In the genomic region with DNA sequence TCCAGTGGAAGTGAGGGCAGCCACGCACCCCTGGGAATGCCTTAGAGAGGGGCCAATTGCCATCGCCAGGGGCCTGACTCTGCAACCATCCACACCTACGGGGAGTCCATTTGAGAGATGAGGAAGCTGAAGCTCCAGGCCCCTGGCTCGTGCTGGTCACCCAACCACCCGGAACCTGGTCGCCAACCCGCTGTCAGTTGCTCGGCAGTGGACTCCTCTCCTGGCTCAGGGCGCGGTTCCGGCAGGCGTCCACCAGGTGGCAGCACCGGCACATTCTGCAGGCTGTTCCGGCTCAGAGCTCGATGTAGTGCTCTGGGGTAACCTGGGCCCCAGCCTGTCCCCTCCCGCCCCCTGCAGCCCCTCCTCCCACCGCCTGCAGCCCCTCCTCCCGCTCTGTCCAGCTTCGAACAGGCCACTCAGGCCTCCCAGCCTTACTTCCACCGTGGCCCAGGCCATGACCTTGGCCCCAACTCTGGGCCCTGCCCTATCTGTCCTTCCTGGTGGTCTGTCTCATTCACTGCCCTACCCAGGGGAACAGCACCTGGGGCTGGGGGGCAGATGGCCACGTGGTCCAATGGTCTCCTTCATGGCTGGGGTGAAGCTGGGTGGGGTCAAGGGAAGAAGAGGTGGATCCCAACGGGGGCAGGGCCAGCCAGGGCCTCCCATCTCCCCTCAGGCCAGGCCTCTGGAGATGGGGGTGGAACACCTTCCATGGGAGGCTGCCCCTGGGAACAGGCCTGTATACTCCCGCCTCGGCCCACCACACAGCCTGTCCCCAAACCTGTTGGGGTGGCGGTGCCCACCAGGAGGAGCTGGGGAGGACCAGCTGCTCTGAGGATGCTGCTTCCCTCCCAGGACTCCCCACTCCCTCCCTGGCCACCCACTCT, we compare ENCODE assay signal across 8 cellular contexts. TPM values are rescaled to one million over a fixed set of nuclear protein-coding genes. Genes with fewer than 3 reads are reported as not detected.
A peak's percentile ranks its signal among the peaks of the same experiment; 100 is the strongest.
DNase-seq lines count a peak whose midpoint lies in the region; ATAC-seq and TF ChIP-seq lines count a peak whose summit lies in the region.

No MANE protein-coding gene starts in this region.

- H3K4me1 Mint-ChIP-seq in CD4-positive, alpha-beta T cell (ENCODE audit: low read depth): no peaks in the 10 kb centered on the region

- H3K27ac Mint-ChIP-seq in CD4-positive, alpha-beta T cell: no peak overlapping the region

- CTCF ChIA-PET in CD4-positive, alpha-beta T cell (lab: Charles Lee): interaction anchor here (0.7 to 4.3 kb wide), 12 partner anchors 9 to 80 kb away, joined by 3 to 49 read pairs (median 4); a partner anchor contains a TSS

- H3K4me3 ChIP-seq in SJCRH30: no peak overlapping the region
- no peak overlapping the region for H3K4me3 ChIP-seq in gastroesophageal sphincter
- no peak overlapping the region for H3K4me3 ChIP-seq in thoracic aorta

- ATAC-seq in CD4-positive, alpha-beta T cell (ENCODE audit: poor library complexity): peak; percentile 98
- ATAC-seq in GM21360 (IDR thresholded peaks at IDR 0.05; ENCODE audit: unreplicated experiment) (peak; percentile 74), gastroesophageal sphincter (peak; percentile 90), thoracic aorta (ENCODE audit: insufficient number of reproducible peaks, low FRiP score, low read depth) (peak; percentile 87)

- no peak for TF ChIP-seq POLR2A in gastroesophageal sphincter (IDR thresholded peaks at IDR 0.05)

- peak; percentile 81 to 97 (median 91) for DNase-seq in CD4-positive, alpha-beta T cell
- DNase-seq in LHCN-M2 (ENCODE audit: low read depth): peak; percentile 67
- peak; percentile 87 to 92 for DNase-seq in SJCRH30
- peak; percentile 97 for DNase-seq in activated effector memory CD4-positive, alpha-beta T cell treated with anti-CD3 and anti-CD28 coated beads, Interleukin-2, amount 50 U/mL, for 16 hours
- peak; percentile 76 for DNase-seq in occipital lobe (lab: John Stamatoyannopoulos, UW)
- peak; percentile 70 for DNase-seq in thoracic aorta (ENCODE audit: low spot score)

- no peak overlapping the region for H3K4me3 Mint-ChIP-seq in CD4-positive, alpha-beta T cell

- H3K4me1 ChIP-seq in SJCRH30 (0 out of 2 replicates have a peak, but pooled peaks cover 5% of the 10 kb centered on the region), gastroesophageal sphincter (peaks cover 0 to 13% (median 8%) of the 10 kb centered on the region in 3 donors), thoracic aorta (ENCODE audit: control insufficient read depth in 1 of 2, low read depth in 2 of 2) (no peaks in the 10 kb centered on the region)

- H3K36me3 Mint-ChIP-seq in CD4-positive, alpha-beta T cell (ENCODE audit: low read depth): peaks cover 30% of the 10 kb centered on the region

- H3K9me3 ChIP-seq in CD4-positive, alpha-beta T cell (ENCODE audit: control insufficient read depth, low read length): no peaks in the 10 kb centered on the region
- no peaks in the 10 kb centered on the region for H3K9me3 ChIP-seq in SJCRH30 (replicated peaks)
- H3K9me3 ChIP-seq in gastroesophageal sphincter: no peaks in the 10 kb centered on the region
- no peaks in the 10 kb centered on the region for H3K9me3 ChIP-seq in thoracic aorta

- 3% methylated on average over 10 of the region's 25 CpGs; no CpG with 5 or more reads in 1 of the 2 donors for WGBS in gastroesophageal sphincter (ENCODE audit: low coverage in 1 of 2), 2 donors

- no peaks in the 10 kb centered on the region for H3K9me3 Mint-ChIP-seq in CD4-positive, alpha-beta T cell

- POLR2A ChIA-PET in CD4-positive, alpha-beta T cell (lab: Charles Lee): interaction anchor here (0.5 to 1.9 kb wide), 10 partner anchors 12 to 102 kb away, joined by 3 to 18 read pairs (median 3); a partner anchor contains a TSS

- H3K36me3 ChIP-seq in SJCRH30: peaks cover 33% of the 10 kb centered on the region
- peaks cover 0 to 42% of the 10 kb centered on the region in 2 donors for H3K36me3 ChIP-seq in gastroesophageal sphincter
- peaks cover 26% of the 10 kb centered on the region for H3K36me3 ChIP-seq in thoracic aorta

- H3K27ac ChIP-seq in CD4-positive, alpha-beta T cell (ENCODE audit: low read depth, low read length): no peak overlapping the region
- H3K27ac ChIP-seq in SJCRH30: no peak overlapping the region
- H3K27ac ChIP-seq in gastroesophageal sphincter: peak overlapping the region in 3 of 4 donors; percentile 56 to 62 (median 59)
- H3K27ac ChIP-seq in thoracic aorta: peak overlapping the region in 1 of 2 donors; percentile 1

- H3K27me3 Mint-ChIP-seq in CD4-positive, alpha-beta T cell: no peaks in the 10 kb centered on the region

- no peaks in the 10 kb centered on the region for H3K27me3 ChIP-seq in CD4-positive, alpha-beta T cell (ENCODE audit: control insufficient read depth, insufficient read depth, low read length)
- H3K27me3 ChIP-seq in SJCRH30 (no peaks in the 10 kb centered on the region), gastroesophageal sphincter (no peaks in the 10 kb centered on the region), thoracic aorta (replicated peaks; ENCODE audit: insufficient read depth) (no peaks in the 10 kb centered on the region)

- no peak for TF ChIP-seq EP300 in gastroesophageal sphincter (IDR thresholded peaks at IDR 0.05)

- intact Hi-C loops in CD4-positive, alpha-beta T cell (cut with DNase I, micrococcal nuclease): loop anchor here (1.0 to 5.0 kb wide), 5 partner anchors 16 to 164 kb away; a partner anchor contains a TSS

- TF ChIP-seq CTCF in CD4-positive, alpha-beta T cell (IDR thresholded peaks at IDR 0.05): peak; percentile 94
- TF ChIP-seq CTCF in gastroesophageal sphincter (IDR thresholded peaks at IDR 0.05): peak in 3 of 4 experiments; percentile 91 to 99 (median 93)
- peak; percentile 97 for TF ChIP-seq CTCF in thoracic aorta (IDR thresholded peaks at IDR 0.05)

RNA-seq across cellular contexts. Expression of a gene that starts 15.7 kb away (rescaled TPM):
- total RNA-seq in CD4-positive, alpha-beta T cell: 100 to 1,000 TPM; 111 to 124 TPM
- 317 and 467 TPM in 2 replicates for total RNA-seq in LHCN-M2 (2014; rRNA removed)
- polyA plus RNA-seq in LHCN-M2 (2012): 113 TPM
- total RNA-seq in SJCRH30 (2014; rRNA removed; shearing (Covaris generic)): 105 and 157 TPM in 2 replicates
- 100 to 1,000 TPM; 188 to 513 (median 363) TPM for total RNA-seq in gastroesophageal sphincter
- total RNA-seq in occipital lobe: 21.2 TPM
- total RNA-seq in thoracic aorta: 100 to 1,000 TPM; 218 to 320 TPM

RNA-seq across cellular contexts. Expression of a gene that starts 26.9 kb away (rescaled TPM):
- total RNA-seq in CD4-positive, alpha-beta T cell: 10 to 100 TPM; 58.8 to 66.5 TPM
- total RNA-seq in LHCN-M2 (2014; rRNA removed): 205 and 222 TPM in 2 replicates
- polyA plus RNA-seq in LHCN-M2 (2012): 168 TPM
- 160 and 164 TPM in 2 replicates for total RNA-seq in SJCRH30 (2014; rRNA removed; shearing (Covaris generic))
- 100 to 1,000 TPM; 134 to 283 (median 143) TPM for total RNA-seq in gastroesophageal sphincter
- total RNA-seq in occipital lobe: 102 TPM
- total RNA-seq in thoracic aorta: 100 to 1,000 TPM; 158 to 162 TPM

RNA-seq across cellular contexts. Expression of a gene that starts 32.2 kb away (rescaled TPM):
- 1 to 10 TPM; 2.9 to 3.0 TPM for total RNA-seq in CD4-positive, alpha-beta T cell
- total RNA-seq in LHCN-M2 (2014; rRNA removed) (2.8 and 3.0 TPM in 2 replicates), gastroesophageal sphincter (1 to 10 TPM; 2.0 to 4.8 (median 3.2) TPM), occipital lobe (0.94 TPM), thoracic aorta (1 to 10 TPM; 3.2 to 4.4 TPM)
- 2.0 TPM for polyA plus RNA-seq in LHCN-M2 (2012)
- total RNA-seq in SJCRH30 (2014; rRNA removed; shearing (Covaris generic)): 0.38 and 0.48 TPM in 2 replicates

RNA-seq across cellular contexts. Expression of a gene that starts 44.7 kb away (rescaled TPM):
- total RNA-seq in CD4-positive, alpha-beta T cell: 1 to 10 TPM; 2.0 to 2.7 TPM
- total RNA-seq in LHCN-M2 (2014; rRNA removed) (2.5 and 2.8 TPM in 2 replicates), gastroesophageal sphincter (10 to 100 TPM in 2 of 4 donors, 1 to 10 TPM in 2; 5.1 to 32.2 (median 8.8) TPM), occipital lobe (4.8 TPM), thoracic aorta (10 to 100 TPM; 30.8 to 87.3 TPM)
- 6.1 TPM for polyA plus RNA-seq in LHCN-M2 (2012)
- 0.58 and 1.2 TPM in 2 replicates for total RNA-seq in SJCRH30 (2014; rRNA removed; shearing (Covaris generic))

Comparison
In these comparisons a context has a peak if more than half of its experiments do, and no peak if none do; other contexts are left out.
1. H3K27ac ChIP-seq: peak in gastroesophageal sphincter (3 of 4); none in CD4-positive, alpha-beta T cell (single experiment) and SJCRH30 (single experiment).
2. Peak in every context shown above with its lines, with median percentiles within 50 percentile points of each other: ATAC-seq, DNase-seq and CTCF ChIP-seq.